17 cellular contexts compared by ENCODE assay signal in genomic region chr20:63787749-63788148, GRCh38. TPM values are rescaled to one million over a fixed set of nuclear protein-coding genes. Genes with fewer than 3 reads are reported as not detected.
DNase-seq lines count a peak whose midpoint lies in the region; ATAC-seq and TF ChIP-seq lines count a peak whose summit lies in the region.
"Had no signal": no experiment of that assay in that cellular context is flagged by ENCODE, and none has a peak within 500 bp of the region (broad histone marks: within the 10 kb centered on the region; RNA-seq: fewer than 3 reads in every experiment).

No MANE protein-coding gene starts in this region.

- intact Hi-C loops in OCI-LY7 (cut with micrococcal nuclease; ENCODE audit: unreplicated experiment): loop anchor here (2.0 to 5.0 kb wide), 3 partner anchors 77 to 187 kb away; partner anchors contain the start of genes ARFRP1, TPD52L2 and ZGPAT
- intact Hi-C loops in Right ventricle myocardium superior (cut with DNase I): loop anchor here (5.0 kb wide), 1 partner anchor 75 kb away; the partner anchor contains the start of gene ABHD16B
- intact Hi-C loops in Calu3 (cut with micrococcal nuclease; ENCODE audit: unreplicated experiment): loop anchor here (2.0 kb wide), 1 partner anchor 77 kb away; the partner anchor contains the start of gene TPD52L2

- POLR2A ChIA-PET in OCI-LY7 (lab: Charles Lee): no interaction called here

- H2AFZ ChIP-seq in OCI-LY7 (ENCODE audit: low read length): peak overlapping the region; percentile 59; the same call in 1 of the 2 replicates

- H3K27me3 Mint-ChIP-seq in nephron progenitor cell (ENCODE audit: low read depth, poor library complexity) (peaks cover 5% of the 10 kb centered on the region), Calu3 (ENCODE audit: unreplicated experiment) (peaks cover 2% of the 10 kb centered on the region)

- DNase-seq in OCI-LY7 (ENCODE audit: low spot score): no peak
- DNase-seq in Right ventricle myocardium superior: no peak
- DNase-seq in nephron progenitor cell: no peak
- DNase-seq in Calu3: no peak
- no peak for DNase-seq in stimulated activated CD4-positive, alpha-beta T cell treated with anti-CD3 and anti-CD28 coated beads, Interleukin-2, amount 100 ng/mL, for 48 hours
- DNase-seq in middle frontal gyrus (ENCODE audit: extremely low spot score, low spot score): no peak
- DNase-seq: C1 segment of cervical spinal cord, DMS 273 treated with DMSO at 0.1 percent for 48 hours, GDM1, GOT3, NCI-H1048, NCI-H1436 treated with DMSO at 0.1 percent for 48 hours, NCI-H2029 treated with DMSO at 0.1 percent for 48 hours, NCI-H2171 treated with DMSO at 0.1 percent for 48 hours, NCI-H774 had no signal

- H3K4me1 ChIP-seq in BLaER1 (peaks cover 94% of the 10 kb centered on the region), OCI-LY7 (ENCODE audit: insufficient read depth, low read length, poor library complexity, severe bottlenecking) (peaks cover 25% of the 10 kb centered on the region)

- H3K9me3 ChIP-seq in BLaER1 (no peaks in the 10 kb centered on the region), OCI-LY7 (ENCODE audit: low read length) (no peaks in the 10 kb centered on the region)

- no peaks in the 10 kb centered on the region for H3K9me2 ChIP-seq in OCI-LY7 (ENCODE audit: insufficient read depth, low read length)

- H3K36me3 ChIP-seq in BLaER1 (no peaks in the 10 kb centered on the region), OCI-LY7 (ENCODE audit: insufficient read depth, low read length) (no peaks in the 10 kb centered on the region)

- ATAC-seq in Right ventricle myocardium superior (ENCODE audit: poor library complexity) (peak; percentile 35), GM19467 (IDR thresholded peaks at IDR 0.05; ENCODE audit: unreplicated experiment) (no peak)

- peak overlapping the region; percentile 96 for H3K27ac Mint-ChIP-seq in nephron progenitor cell
- H3K27ac Mint-ChIP-seq in Calu3 (ENCODE audit: unreplicated experiment): no peak overlapping the region

- CTCF ChIA-PET in OCI-LY7 (lab: Charles Lee; ENCODE audit: unreplicated experiment) (interaction anchor here (0.6 to 1.0 kb wide), 2 partner anchors 80 to 249 kb away, joined by 3 to 10 read pairs; partner anchors contain the start of genes ARFRP1 and ZGPAT), Calu3 (lab: Charles Lee) (interaction anchor here (0.7 kb wide), 1 partner anchor 89 kb away, joined by 4 read pairs; no protein-coding TSS in a partner anchor)

- H3K36me3 Mint-ChIP-seq in nephron progenitor cell (ENCODE audit: low read depth) (peaks cover 28% of the 10 kb centered on the region), Calu3 (ENCODE audit: insufficient read depth, unreplicated experiment) (no peaks in the 10 kb centered on the region)

- TF ChIP-seq CTCF in OCI-LY7 (conservative IDR thresholded peaks at IDR 0.05; ENCODE audit: low read length): no peak
- no peak for TF ChIP-seq CTCF in nephron progenitor cell (IDR thresholded peaks at IDR 0.05)
- no peak for TF ChIP-seq CTCF in Calu3 (IDR thresholded peaks at IDR 0.05; ENCODE audit: unreplicated experiment)

- H4K20me1 ChIP-seq in BLaER1 (no peaks in the 10 kb centered on the region), OCI-LY7 (ENCODE audit: insufficient read depth, low read length) (no peaks in the 10 kb centered on the region)

- H3K79me2 ChIP-seq in OCI-LY7 (ENCODE audit: insufficient read depth, low read depth, low read length): no peaks in the 10 kb centered on the region

- H3K4me1 Mint-ChIP-seq in nephron progenitor cell: peaks cover 23% of the 10 kb centered on the region
- H3K4me1 Mint-ChIP-seq in Calu3 (ENCODE audit: low read depth, unreplicated experiment): no peaks in the 10 kb centered on the region

- H3K4me3 ChIP-seq in BLaER1 (no peak overlapping the region), OCI-LY7 (ENCODE audit: low read depth, low read length, poor library complexity, severe bottlenecking) (no peak overlapping the region)

- peak overlapping the region; percentile 57; the same call in 1 of the 2 replicates for H3K9ac ChIP-seq in BLaER1

- H3K27me3 ChIP-seq in BLaER1: no peaks in the 10 kb centered on the region

- H3K4me3 Mint-ChIP-seq in nephron progenitor cell (no peak overlapping the region), Calu3 (ENCODE audit: low read depth, unreplicated experiment) (no peak overlapping the region)

- H3K4me2 ChIP-seq in BLaER1 (peak overlapping the region; percentile 85), OCI-LY7 (ENCODE audit: low read length) (peak overlapping the region; percentile 50; the same call in 1 of the 2 replicates)

- BruUV-seq in OCI-LY7 (replicated peaks; lab: Mats Ljungman, UMichigan): no TSS peak
- no TSS peak for BruUV-seq in Calu3 (replicated peaks; lab: Mats Ljungman, UMichigan)

- H3K27ac ChIP-seq in BLaER1 (peak overlapping the region; percentile 81), OCI-LY7 (ENCODE audit: low read depth, low read length, poor library complexity, severe bottlenecking) (peak overlapping the region; percentile 21)

- H3K9me3 Mint-ChIP-seq in nephron progenitor cell (no peaks in the 10 kb centered on the region), Calu3 (ENCODE audit: low read depth, unreplicated experiment) (no peaks in the 10 kb centered on the region)

RNA-seq across cellular contexts. Expression of gene ZBTB46, which starts 43.3 kb away (rescaled TPM):
- total RNA-seq in OCI-LY7 (2014; rRNA removed; shearing (Covaris generic)): 0.57 and 1.3 TPM in 2 replicates
- total RNA-seq in OCI-LY7 (2022) (0.67 and 1.1 TPM in 2 replicates), Right ventricle myocardium superior (13.5 TPM), Calu3 (2022) (2.5 and 3.2 TPM in 2 replicates)

RNA-seq across cellular contexts. Expression of gene SLC2A4RG, which starts 48.2 kb away (rescaled TPM):
- total RNA-seq in OCI-LY7 (2014; rRNA removed; shearing (Covaris generic)): 69.8 and 77.9 TPM in 2 replicates
- 110 and 113 TPM in 2 replicates for total RNA-seq in OCI-LY7 (2022)
- 95.0 TPM for total RNA-seq in Right ventricle myocardium superior
- 163 and 169 TPM in 2 replicates for total RNA-seq in Calu3 (2022)

RNA-seq across cellular contexts. Expression of gene LIME1, which starts 51.3 kb away (rescaled TPM):
- total RNA-seq in OCI-LY7 (2014; rRNA removed; shearing (Covaris generic)): 66.3 and 76.4 TPM in 2 replicates
- total RNA-seq in OCI-LY7 (2022) (67.9 and 75.6 TPM in 2 replicates), Right ventricle myocardium superior (1.6 TPM), Calu3 (2022) (25.8 and 27.1 TPM in 2 replicates)

Comparison
In these comparisons a context has a peak if more than half of its experiments do, and no peak if none do; other contexts are left out.
1. RNA of gene LIME1, which starts 51.3 kb away (total RNA-seq): 66.3 to 76.4 TPM in OCI-LY7 and 25.8 to 27.1 TPM in Calu3; 1.6 TPM in Right ventricle myocardium superior (single experiment); every median in the first group is over 10 times any median in the second.